In the genomic region with DNA sequence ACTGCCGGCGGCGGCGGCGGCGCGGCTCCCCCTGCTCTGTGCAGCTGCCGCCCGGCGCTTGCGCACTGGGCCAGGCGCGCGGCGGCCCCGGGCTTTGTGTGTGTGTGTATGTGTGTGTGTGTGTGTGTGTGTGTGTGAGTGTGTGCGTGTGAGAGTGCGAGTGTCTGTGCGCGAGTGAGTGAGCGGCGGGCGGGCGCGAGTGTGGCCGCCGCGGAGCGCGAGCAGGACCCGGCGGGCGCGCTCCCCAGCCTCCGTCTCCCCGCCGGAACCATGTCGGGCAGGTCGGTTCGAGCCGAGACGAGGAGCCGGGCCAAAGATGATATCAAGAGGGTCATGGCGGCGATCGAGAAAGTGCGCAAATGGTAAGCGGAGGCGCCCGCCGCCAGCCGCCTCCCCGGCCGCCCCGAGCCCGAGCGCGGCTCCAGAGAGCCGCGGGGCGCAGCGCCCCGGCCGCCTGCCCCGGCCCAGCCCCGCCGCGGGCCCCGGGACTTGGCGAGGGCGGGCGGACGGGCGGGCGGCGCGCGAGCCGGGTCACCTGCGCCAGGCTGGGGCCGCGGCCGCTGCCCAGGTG, we compare ENCODE assay signal across 1 cellular context.
TF ChIP-seq lines count a peak whose summit lies in the region.

A gene (plus strand): TSS at position 63 of the 571 bp plus-strand sequence. CDS start 208 bp downstream, at position 271.

TF ChIP-seq in SK-N-SH, 30 proteins besides CTCF, POLR2A, EP300 and RAD21 (continued from another document):
- TF ChIP-seq, protein P1, sequence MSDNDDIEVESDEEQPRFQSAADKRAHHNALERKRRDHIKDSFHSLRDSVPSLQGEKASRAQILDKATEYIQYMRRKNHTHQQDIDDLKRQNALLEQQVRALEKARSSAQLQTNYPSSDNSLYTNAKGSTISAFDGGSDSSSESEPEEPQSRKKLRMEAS (IDR thresholded peaks at IDR 0.05; ENCODE audit: low read depth): no peak
